In the genomic region with DNA sequence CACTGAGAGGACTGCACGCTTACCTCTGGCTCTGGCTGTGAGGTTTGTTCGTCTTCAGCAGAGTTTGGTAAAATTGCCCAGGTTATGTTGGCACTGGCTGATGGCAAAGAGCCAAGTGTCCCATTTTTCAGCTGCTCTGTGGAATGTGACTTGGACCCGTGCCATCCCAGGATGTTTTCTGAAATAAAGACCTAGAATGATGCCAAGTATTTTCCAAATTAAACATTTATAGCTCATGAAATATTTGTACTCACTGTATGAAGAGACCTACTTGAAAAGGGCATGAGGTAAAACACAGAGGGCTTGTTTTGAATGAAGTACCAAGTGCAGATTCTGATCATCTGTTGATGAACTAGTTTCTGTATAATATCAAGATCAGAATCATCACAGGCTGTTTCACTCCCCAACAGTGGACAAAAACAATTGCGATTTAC, we compare ENCODE assay signal across 11 cellular contexts.
DNase-seq lines count a peak whose midpoint lies in the region; TF ChIP-seq lines count a peak whose summit lies in the region.
"Had no signal": no experiment of that assay in that cellular context is flagged by ENCODE, and none has a peak within 500 bp of the region (broad histone marks: within the 10 kb centered on the region; RNA-seq: fewer than 3 reads in every experiment).

No MANE protein-coding gene starts in this region.

- peak; percentile 91 for DNase-seq in NCI-H1105 treated with DMSO at 0.1 percent for 48 hours (lab: John Stamatoyannopoulos, UW)
- DNase-seq in NCI-H774 (lab: John Stamatoyannopoulos, UW), result peak; percentile 20
- peak; percentile 67 to 74 for DNase-seq in dermis microvascular lymphatic vessel endothelial cell (ENCODE audit: low read depth in 2 of 2)
- DNase-seq in retinal pigment epithelial cell (ENCODE audit: low read depth), result peak; percentile 47
- DNase-seq in GF-D8 (lab: John Stamatoyannopoulos, UW), result no peak
- DNase-seq in activated CD4-positive, CD25-positive, alpha-beta regulatory T cell (lab: John Stamatoyannopoulos, UW), result no peak
- no peak for DNase-seq in stimulated activated CD4-positive, alpha-beta T cell treated with anti-CD3 and anti-CD28 coated beads, Interleukin-2, amount 100 ng/mL, for 24 hours
- DNase-seq: activated CD4-positive, alpha-beta T cell treated with anti-CD3 and anti-CD28 coated beads for 1 hour; NCI-H146; stimulated activated naive CD4-positive, alpha-beta T cell treated with Interleukin-2 at 50 U/mL for 16 hours had no signal

- no peak overlapping the region for H3K4me3 ChIP-seq in retinal pigment epithelial cell (ENCODE audit: low read length)
- H3K4me3 ChIP-seq: heart left ventricle had no signal

- no peak for TF ChIP-seq CTCF in retinal pigment epithelial cell (conservative IDR thresholded peaks at IDR 0.05; ENCODE audit: low read depth, low read length)

Comparison
In these comparisons a context has a peak if more than half of its experiments do, and no peak if none do; other contexts are left out.
1. DNase-seq: peak in NCI-H1105 treated with DMSO at 0.1 percent for 48 hours (single experiment), NCI-H774 (single experiment), dermis microvascular lymphatic vessel endothelial cell (2 of 2) and retinal pigment epithelial cell (single experiment); none in GF-D8 (single experiment), activated CD4-positive, CD25-positive, alpha-beta regulatory T cell (0 of 4) and stimulated activated CD4-positive, alpha-beta T cell treated with anti-CD3 and anti-CD28 coated beads, Interleukin-2, amount 100 ng/mL, for 24 hours (0 of 2).